ENCODE assay signal across 13 cellular contexts in the genomic region with DNA sequence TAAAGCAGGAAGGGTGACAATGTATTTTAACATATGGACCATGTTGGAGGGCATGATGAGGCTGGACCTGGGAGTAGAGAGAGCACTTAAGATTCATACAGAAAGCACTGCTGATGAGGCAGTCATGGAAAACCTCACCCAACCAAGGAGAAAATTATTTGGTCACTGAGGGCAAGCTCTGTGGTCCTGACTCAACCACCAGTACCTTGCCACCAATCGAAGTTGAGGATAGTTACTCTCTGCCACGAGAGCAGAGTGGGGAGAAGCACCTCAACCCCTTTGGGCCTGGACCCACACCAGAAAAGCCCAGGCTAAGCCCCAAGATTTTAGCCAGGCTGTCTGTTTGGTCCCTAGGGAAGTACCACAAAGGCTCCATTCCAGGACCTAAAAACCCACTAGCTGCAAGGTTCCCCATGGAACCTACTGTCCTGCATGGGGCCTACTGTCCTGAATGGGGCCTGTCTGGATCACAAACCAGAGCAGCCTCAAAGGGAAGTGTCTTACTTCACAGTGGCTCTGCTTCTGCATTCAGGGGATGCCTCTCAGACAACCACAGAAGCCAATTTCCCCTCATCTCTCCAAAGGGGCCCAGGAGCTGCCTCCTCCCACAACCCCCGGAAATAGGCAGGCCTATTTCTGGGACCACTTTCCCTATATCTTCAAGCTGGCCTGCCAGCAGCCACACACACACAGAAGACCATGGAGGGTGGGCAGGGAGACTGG. TPM values are rescaled to one million over a fixed set of nuclear protein-coding genes. Genes with fewer than 3 reads are reported as not detected.
DNase-seq lines count a peak whose midpoint lies in the region; ATAC-seq and TF ChIP-seq lines count a peak whose summit lies in the region.
"Had no signal": no experiment of that assay in that cellular context is flagged by ENCODE, and none has a peak within 500 bp of the region (broad histone marks: within the 10 kb centered on the region; RNA-seq: fewer than 3 reads in every experiment).

No MANE protein-coding gene starts in this region.

- H3K27ac Mint-ChIP-seq in activated T-cell treated with anti-CD3 and anti-CD28 coated beads, Interleukin-2, amount 50 U/mL, for 24 hours, result peak overlapping the region; percentile 79
- H3K27ac Mint-ChIP-seq in stimulated activated effector memory CD8-positive, alpha-beta T cell treated with anti-CD3 and anti-CD28 coated beads, Interleukin-12 subunit alpha, Interleukin-12 subunit beta, amount 100 ng/mL, for 72 hours, result peak overlapping the region; percentile 45

- in situ Hi-C loops in brain microvascular endothelial cell (cut with HindIII; ENCODE audit: low pct_ligation_motif_present, low sequenced_read_pairs), result no loop called here

- H3K27ac ChIP-seq in brain microvascular endothelial cell (no peak overlapping the region), smooth muscle cell (ENCODE audit: low read depth) (no peak overlapping the region)
- H3K27ac ChIP-seq: colonic mucosa, KMS-11, prostate gland had no signal

- H3K4me1 ChIP-seq in smooth muscle cell (ENCODE audit: low read depth), result peaks cover 10% of the 10 kb centered on the region
- H3K4me1 ChIP-seq: prostate gland had no signal

- peaks cover 2% of the 10 kb centered on the region for H3K9me3 Mint-ChIP-seq in activated T-cell treated with anti-CD3 and anti-CD28 coated beads, Interleukin-2, amount 50 U/mL, for 24 hours
- no peaks in the 10 kb centered on the region for H3K9me3 Mint-ChIP-seq in stimulated activated effector memory CD8-positive, alpha-beta T cell treated with anti-CD3 and anti-CD28 coated beads, Interleukin-12 subunit alpha, Interleukin-12 subunit beta, amount 100 ng/mL, for 72 hours

- H3K36me3 ChIP-seq in brain microvascular endothelial cell (replicated peaks), result peaks cover 18% of the 10 kb centered on the region
- H3K36me3 ChIP-seq in smooth muscle cell (ENCODE audit: low read depth), result no peaks in the 10 kb centered on the region
- H3K36me3 ChIP-seq: colonic mucosa, prostate gland had no signal

- no peak overlapping the region for H3K9ac ChIP-seq in smooth muscle cell (ENCODE audit: low read depth)
- H3K9ac ChIP-seq: KMS-11 had no signal

- peaks cover 54% of the 10 kb centered on the region for H3K36me3 Mint-ChIP-seq in activated T-cell treated with anti-CD3 and anti-CD28 coated beads, Interleukin-2, amount 50 U/mL, for 24 hours (ENCODE audit: low read depth)
- peaks cover 29% of the 10 kb centered on the region for H3K36me3 Mint-ChIP-seq in stimulated activated effector memory CD8-positive, alpha-beta T cell treated with anti-CD3 and anti-CD28 coated beads, Interleukin-12 subunit alpha, Interleukin-12 subunit beta, amount 100 ng/mL, for 72 hours

- no peak overlapping the region for H3K4me3 Mint-ChIP-seq in activated T-cell treated with anti-CD3 and anti-CD28 coated beads, Interleukin-2, amount 50 U/mL, for 24 hours
- no peak overlapping the region for H3K4me3 Mint-ChIP-seq in stimulated activated effector memory CD8-positive, alpha-beta T cell treated with anti-CD3 and anti-CD28 coated beads, Interleukin-12 subunit alpha, Interleukin-12 subunit beta, amount 100 ng/mL, for 72 hours

- no peaks in the 10 kb centered on the region for H3K27me3 ChIP-seq in brain microvascular endothelial cell (replicated peaks)
- no peaks in the 10 kb centered on the region for H3K27me3 ChIP-seq in smooth muscle cell (ENCODE audit: low read depth)
- H3K27me3 ChIP-seq: colonic mucosa had no signal

- H4K20me1 ChIP-seq in smooth muscle cell (ENCODE audit: low read depth), result peaks cover 13% of the 10 kb centered on the region

- ATAC-seq in stimulated activated effector memory CD8-positive, alpha-beta T cell treated with anti-CD3 and anti-CD28 coated beads, Interleukin-12 subunit alpha, Interleukin-12 subunit beta, amount 100 ng/mL, for 72 hours, result peak; percentile 57
- ATAC-seq: Right ventricle myocardium inferior had no signal

- H3K4me2 ChIP-seq in smooth muscle cell, result no peak overlapping the region
- H3K4me2 ChIP-seq: KMS-11 had no signal

- TF ChIP-seq CTCF in brain microvascular endothelial cell (IDR thresholded peaks at IDR 0.05; ENCODE audit: low read depth, low read length, missing control alignments) (no peak), smooth muscle cell (IDR thresholded peaks at IDR 0.05; ENCODE audit: borderline replicate concordance, insufficient read depth, poor library complexity, severe bottlenecking) (no peak)

- H3K9me3 ChIP-seq in smooth muscle cell (replicated peaks; ENCODE audit: low read depth), result no peaks in the 10 kb centered on the region
- H3K9me3 ChIP-seq: colonic mucosa, prostate gland had no signal

- peaks cover 23% of the 10 kb centered on the region for H3K79me2 ChIP-seq in smooth muscle cell (ENCODE audit: low read depth)

- no peaks in the 10 kb centered on the region for H3K27me3 Mint-ChIP-seq in activated T-cell treated with anti-CD3 and anti-CD28 coated beads, Interleukin-2, amount 50 U/mL, for 24 hours

- H3K4me3 ChIP-seq in brain microvascular endothelial cell (ENCODE audit: low read depth, low read length) (no peak overlapping the region), smooth muscle cell (no peak overlapping the region)
- H3K4me3 ChIP-seq: colonic mucosa, prostate gland had no signal

- no peak for DNase-seq in activated T-cell treated with anti-CD3 and anti-CD28 coated beads, Interleukin-2, amount 50 U/mL, for 24 hours
- DNase-seq in activated T-cell treated with anti-CD3 and anti-CD28 coated beads for 4 hours (no peak), UCSD-AML1 (lab: John Stamatoyannopoulos, UW; ENCODE audit: unreplicated experiment) (peak; percentile 50), brain microvascular endothelial cell (no peak), smooth muscle cell (lab: John Stamatoyannopoulos, UW; ENCODE audit: unreplicated experiment) (no peak)
- no peak for DNase-seq in stimulated activated effector memory CD8-positive, alpha-beta T cell treated with anti-CD3 and anti-CD28 coated beads, Interleukin-12 subunit alpha, Interleukin-12 subunit beta, amount 100 ng/mL, for 72 hours (ENCODE audit: low spot score in 2 of 2)
- DNase-seq: colonic mucosa, H7, NCI-H187, NCI-H748 treated with DMSO at 0.1 percent for 48 hours had no signal

- peaks cover 50% of the 10 kb centered on the region for H3K4me1 Mint-ChIP-seq in activated T-cell treated with anti-CD3 and anti-CD28 coated beads, Interleukin-2, amount 50 U/mL, for 24 hours (ENCODE audit: low read depth)
- peaks cover 40% of the 10 kb centered on the region for H3K4me1 Mint-ChIP-seq in stimulated activated effector memory CD8-positive, alpha-beta T cell treated with anti-CD3 and anti-CD28 coated beads, Interleukin-12 subunit alpha, Interleukin-12 subunit beta, amount 100 ng/mL, for 72 hours

- H3F3A ChIP-seq in smooth muscle cell (ENCODE audit: low read depth), result no peaks in the 10 kb centered on the region

- H2AFZ ChIP-seq in smooth muscle cell (ENCODE audit: low read depth), result no peak overlapping the region

- 93% methylated on average over 3 of the region's 3 CpGs for WGBS in smooth muscle cell (ENCODE audit: low lambda C conversion rate)

RNA-seq across cellular contexts. Expression of gene CCDC71, which starts 4.2 kb away (rescaled TPM):
- total RNA-seq in smooth muscle cell, result 19.6 and 33.8 TPM in 2 replicates
- 0.59 and 0.80 TPM in 2 replicates for polyA plus RNA-seq in smooth muscle cell

RNA-seq across cellular contexts. Expression of gene KLHDC8B, which starts 9.4 kb away (rescaled TPM):
- total RNA-seq in smooth muscle cell, result 20.8 and 22.5 TPM in 2 replicates
- polyA plus RNA-seq in smooth muscle cell, result 42.1 and 51.9 TPM in 2 replicates

RNA-seq across cellular contexts. Expression of gene LAMB2, which starts 29.1 kb away (rescaled TPM):
- 354 and 503 TPM in 2 replicates for total RNA-seq in smooth muscle cell
- polyA plus RNA-seq in smooth muscle cell, result 456 and 471 TPM in 2 replicates

RNA-seq across cellular contexts. Expression of gene USP19, which starts 41.3 kb away (rescaled TPM):
- 21.1 and 42.3 TPM in 2 replicates for total RNA-seq in smooth muscle cell
- 20.6 and 22.1 TPM in 2 replicates for polyA plus RNA-seq in smooth muscle cell

RNA-seq across cellular contexts. Expression of gene QARS1, which starts 57.4 kb away (rescaled TPM):
- total RNA-seq in smooth muscle cell, result 135 and 150 TPM in 2 replicates
- 107 and 114 TPM in 2 replicates for polyA plus RNA-seq in smooth muscle cell
